7 cellular contexts compared by ENCODE assay signal in the genomic region with DNA sequence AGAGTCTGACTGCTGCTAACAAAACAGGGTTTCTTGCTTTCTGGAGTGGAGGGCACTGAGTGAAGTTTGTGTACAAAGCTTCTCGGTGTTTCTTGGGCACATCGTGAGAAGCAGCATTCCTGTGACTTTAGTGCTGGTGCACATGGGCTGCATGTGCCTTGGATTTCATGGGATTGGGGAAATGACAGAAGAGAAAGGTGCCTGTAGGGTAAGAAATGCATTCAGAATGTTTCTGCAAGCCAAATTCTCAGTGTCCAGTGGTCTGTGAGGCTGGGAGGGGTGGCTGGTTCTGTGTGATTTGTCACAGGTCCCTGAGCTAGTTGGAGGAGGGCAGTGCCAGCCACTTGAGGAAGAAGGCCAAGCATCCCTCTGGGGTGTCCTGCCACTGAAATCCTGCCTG.
"Had no signal": no experiment of that assay in that cellular context is flagged by ENCODE, and none has a peak within 500 bp of the region (broad histone marks: within the 10 kb centered on the region; RNA-seq: fewer than 3 reads in every experiment).

No MANE protein-coding gene starts in this region.

- DNase-seq: GM23248, GOT3, H7, HCEC 1CT, IMR-90, KG1 had no signal

- H2AFZ ChIP-seq: GM23248 had no signal

- H3K4me3 ChIP-seq: GM23248, K562 had no signal

- H3K27ac ChIP-seq: GM23248 had no signal

- ATAC-seq: K562 had no signal

- H3K9ac ChIP-seq: GM23248 had no signal
